1 cellular context compared by ENCODE assay signal in the genomic region with DNA sequence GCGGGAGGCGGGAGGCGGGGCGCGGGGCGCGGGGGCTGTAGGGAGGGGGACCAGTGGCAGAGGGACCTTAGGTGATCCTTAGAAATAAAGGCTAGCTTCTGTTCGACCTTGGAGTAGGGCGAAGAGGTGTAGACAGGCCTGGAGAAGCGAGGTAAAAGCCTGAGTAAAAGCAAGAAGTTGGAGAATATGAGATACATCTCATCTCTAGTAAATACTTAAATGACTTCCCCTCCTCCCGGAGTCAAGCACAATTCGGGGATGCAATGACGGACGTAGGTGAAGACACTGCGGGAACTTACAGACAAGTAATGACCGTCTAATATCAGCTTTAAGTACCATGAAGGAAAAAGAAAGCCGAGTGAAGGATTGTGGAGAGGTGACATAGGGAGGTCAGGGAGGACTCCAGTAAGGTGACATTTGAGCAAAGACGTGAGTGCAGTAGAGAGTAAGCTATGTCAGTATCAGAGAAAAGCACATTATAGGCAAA.
TF ChIP-seq lines count a peak whose summit lies in the region.

No MANE protein-coding gene starts in this region.

TF ChIP-seq in endothelial cell of umbilical vein, 7 proteins besides CTCF, POLR2A, EP300 and RAD21:
- TF ChIP-seq JUN (IDR thresholded peaks at IDR 0.05; ENCODE audit: borderline replicate concordance, insufficient read depth, insufficient read length, low read depth) = no peak
- TF ChIP-seq POLR2AphosphoS5 (IDR thresholded peaks at IDR 0.05; ENCODE audit: insufficient read depth, low read depth, low read length) = no peak
- TF ChIP-seq FOS (IDR thresholded peaks at IDR 0.05; ENCODE audit: borderline replicate concordance, insufficient read depth, low read length) = no peak
- TF ChIP-seq EZH2 (IDR thresholded peaks at IDR 0.05; ENCODE audit: borderline replicate concordance, low read depth, low read length, severe bottlenecking) = no peak
- no peak for TF ChIP-seq MYC (IDR thresholded peaks at IDR 0.05; ENCODE audit: low read depth, low read length)
- TF ChIP-seq, protein P1, sequence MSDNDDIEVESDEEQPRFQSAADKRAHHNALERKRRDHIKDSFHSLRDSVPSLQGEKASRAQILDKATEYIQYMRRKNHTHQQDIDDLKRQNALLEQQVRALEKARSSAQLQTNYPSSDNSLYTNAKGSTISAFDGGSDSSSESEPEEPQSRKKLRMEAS (IDR thresholded peaks at IDR 0.05; ENCODE audit: insufficient read depth, insufficient read length) = no peak
- no peak for TF ChIP-seq GATA2 (IDR thresholded peaks at IDR 0.05; ENCODE audit: insufficient read depth, insufficient read length, low read depth, low read length)
